ENCODE assay signal across 1 cellular context in genomic region chr5:107301959-107302840, GRCh38.
TF ChIP-seq lines count a peak whose summit lies in the region.

No MANE protein-coding gene starts in this region.

TF ChIP-seq in GM12878, 131 proteins besides CTCF, POLR2A, EP300 and RAD21 (continued from another document):
- TF ChIP-seq GABPA (IDR thresholded peaks at IDR 0.05; ENCODE audit: low read depth) (no peak), JUNB (IDR thresholded peaks at IDR 0.05) (no peak), IRF4 (IDR thresholded peaks at IDR 0.05; ENCODE audit: low read depth, low read length) (no peak), IKZF1 (conservative IDR thresholded peaks at IDR 0.05) (peak; percentile 67; the same call in 1 of the 2 replicates), SREBF1 (IDR thresholded peaks at IDR 0.05; ENCODE audit: low read length) (no peak), RAD51 (IDR thresholded peaks at IDR 0.05) (no peak), SKIL (IDR thresholded peaks at IDR 0.05; ENCODE audit: low read depth, poor library complexity, severe bottlenecking) (no peak), CBFB (IDR thresholded peaks at IDR 0.05; ENCODE audit: low read depth) (no peak), ATF3 (IDR thresholded peaks at IDR 0.05; ENCODE audit: borderline replicate concordance, extremely low read depth, low read depth, low read length) (no peak), ZNF384 (IDR thresholded peaks at IDR 0.05; ENCODE audit: borderline replicate concordance, low read depth, low read length) (no peak), TCF7 (IDR thresholded peaks at IDR 0.05; ENCODE audit: borderline replicate concordance) (no peak), CHD4 (IDR thresholded peaks at IDR 0.05) (no peak), E4F1 (IDR thresholded peaks at IDR 0.05; ENCODE audit: borderline replicate concordance, partially characterized antibody) (no peak), RFX5 (IDR thresholded peaks at IDR 0.05; ENCODE audit: low read depth, low read length) (no peak)
